Comparison of ENCODE assay signal across 10 cellular contexts in the genomic region with DNA sequence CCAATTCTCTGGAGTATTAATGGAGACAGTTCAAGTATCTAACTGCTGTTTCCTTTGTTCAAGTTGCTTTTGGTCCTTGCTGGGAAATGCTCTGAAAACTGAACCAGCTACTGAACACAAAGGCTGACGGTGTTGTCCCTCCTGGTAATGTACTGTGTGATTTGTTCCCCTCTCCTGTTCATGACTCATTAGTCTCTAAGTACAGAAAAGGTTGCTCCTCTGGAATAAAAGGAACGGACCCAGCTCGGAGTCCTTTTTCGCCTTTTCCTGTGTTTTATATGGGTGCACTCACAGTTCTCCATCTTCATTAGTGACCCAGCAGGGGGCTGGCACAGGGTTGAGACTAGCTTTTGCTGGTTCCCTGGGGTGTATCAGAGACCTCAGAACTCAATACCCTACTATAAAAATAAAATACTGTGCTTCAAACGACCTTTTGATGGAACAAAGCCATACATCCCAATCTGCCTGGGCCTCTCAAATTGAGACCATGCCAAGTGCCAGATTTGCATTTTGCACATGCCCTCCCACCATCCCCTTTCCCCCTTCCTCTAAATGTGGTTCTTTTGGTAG.
A peak's percentile ranks its signal among the peaks of the same experiment; 100 is the strongest.
DNase-seq lines count a peak whose midpoint lies in the region; ATAC-seq and TF ChIP-seq lines count a peak whose summit lies in the region.
"Had no signal": no experiment of that assay in that cellular context is flagged by ENCODE, and none has a peak within 500 bp of the region (broad histone marks: within the 10 kb centered on the region; RNA-seq: fewer than 3 reads in every experiment).

No MANE protein-coding gene starts in this region.

- no peaks in the 10 kb centered on the region for H3K27me3 ChIP-seq in OCI-LY1 (ENCODE audit: insufficient read depth, low read length)
- H3K27me3 ChIP-seq: cardiac muscle cell had no signal

- ATAC-seq in stimulated activated naive B cell treated with anti-CD40 and anti-IgM and Interleukin-4, amounts not matched to agents 10 μg/mL and 1 μg/mL and 100 μg/mL, for 72 hours (replicated peaks): peak; percentile 73 to 78
- ATAC-seq in natural killer cell: no peak

- H3K4me1 ChIP-seq in OCI-LY1 (ENCODE audit: insufficient read depth, low read length, severe bottlenecking): peaks cover 24% of the 10 kb centered on the region

- DNase-seq in fibroblast of villous mesenchyme (ENCODE audit: low read depth): peak; percentile 43
- no peak for DNase-seq in stimulated activated naive B cell treated with anti-CD40 and anti-IgM and Interleukin-4, amounts not matched to agents 10 μg/mL and 1 μg/mL and 100 μg/mL, for 72 hours
- no peak for DNase-seq in natural killer cell
- DNase-seq in NOMO-1 (lab: John Stamatoyannopoulos, UW; ENCODE audit: unreplicated experiment in 2 of 2): no peak
- no peak for DNase-seq in ureter (ENCODE audit: low spot score)
- DNase-seq: naive B cell had no signal

- peak; percentile 65; the same call in 1 of the 2 replicates for TF ChIP-seq EP300 in Ishikawa (IDR thresholded peaks at IDR 0.05; ENCODE audit: borderline replicate concordance)

- no peaks in the 10 kb centered on the region for H4K20me1 ChIP-seq in OCI-LY1 (ENCODE audit: insufficient read depth, low read length)

- H3K4me3 Mint-ChIP-seq in stimulated activated naive B cell treated with anti-CD40 and anti-IgM and Interleukin-4, amounts not matched to agents 10 μg/mL and 1 μg/mL and 100 μg/mL, for 72 hours: peak overlapping the region in 1 of 2 donors; percentile 41
- H3K4me3 Mint-ChIP-seq in natural killer cell: no peak overlapping the region

- H3K9me3 ChIP-seq in OCI-LY1 (ENCODE audit: low read length): no peaks in the 10 kb centered on the region

- peaks cover 13 to 26% of the 10 kb centered on the region in 2 donors for H3K4me1 Mint-ChIP-seq in stimulated activated naive B cell treated with anti-CD40 and anti-IgM and Interleukin-4, amounts not matched to agents 10 μg/mL and 1 μg/mL and 100 μg/mL, for 72 hours
- H3K4me1 Mint-ChIP-seq in natural killer cell: peaks cover 11 to 20% of the 10 kb centered on the region in 2 donors

- peak overlapping the region; percentile 46 for H3K9ac ChIP-seq in OCI-LY1 (ENCODE audit: low read length)

- H3K79me2 ChIP-seq in OCI-LY1 (ENCODE audit: insufficient read depth, low read length): no peaks in the 10 kb centered on the region

- H2AFZ ChIP-seq in OCI-LY1 (ENCODE audit: low read length): no peak overlapping the region

- H3K27ac ChIP-seq in OCI-LY1 (ENCODE audit: low read depth, low read length, poor library complexity, severe bottlenecking): peak overlapping the region; percentile 81
- H3K27ac ChIP-seq: cardiac muscle cell, HL-60 had no signal

- intact Hi-C loops in natural killer cell (cut with micrococcal nuclease): no loop called here

- TF ChIP-seq CTCF in OCI-LY1 (IDR thresholded peaks at IDR 0.05; ENCODE audit: low read length) (no peak), fibroblast of villous mesenchyme (IDR thresholded peaks at IDR 0.05; ENCODE audit: insufficient read depth, low read depth, low read length) (no peak), natural killer cell (IDR thresholded peaks at IDR 0.05) (no peak)

- no peak overlapping the region for H3K27ac Mint-ChIP-seq in stimulated activated naive B cell treated with anti-CD40 and anti-IgM and Interleukin-4, amounts not matched to agents 10 μg/mL and 1 μg/mL and 100 μg/mL, for 72 hours
- peak overlapping the region in 1 of 2 donors; percentile 29 for H3K27ac Mint-ChIP-seq in natural killer cell

- no peak for TF ChIP-seq RAD21 in Ishikawa (IDR thresholded peaks at IDR 0.05; ENCODE audit: low read depth)

- H3K27me3 Mint-ChIP-seq in stimulated activated naive B cell treated with anti-CD40 and anti-IgM and Interleukin-4, amounts not matched to agents 10 μg/mL and 1 μg/mL and 100 μg/mL, for 72 hours: no peaks in the 10 kb centered on the region
- H3K27me3 Mint-ChIP-seq in natural killer cell (ENCODE audit: low read depth in 2 of 2): no peaks in the 10 kb centered on the region
- H3K27me3 Mint-ChIP-seq: naive B cell had no signal

- H3F3A ChIP-seq in OCI-LY1 (ENCODE audit: insufficient read depth, low read length): no peaks in the 10 kb centered on the region

- peak overlapping the region; percentile 27 for H3K4me3 ChIP-seq in OCI-LY1 (ENCODE audit: low read depth, low read length, poor library complexity, severe bottlenecking)
- no peak overlapping the region for H3K4me3 ChIP-seq in fibroblast of villous mesenchyme (ENCODE audit: low read depth, low read length)
- H3K4me3 ChIP-seq: cardiac muscle cell had no signal

- peaks cover 3 to 7% of the 10 kb centered on the region in 2 donors for H3K36me3 Mint-ChIP-seq in stimulated activated naive B cell treated with anti-CD40 and anti-IgM and Interleukin-4, amounts not matched to agents 10 μg/mL and 1 μg/mL and 100 μg/mL, for 72 hours
- H3K36me3 Mint-ChIP-seq in natural killer cell: no peaks in the 10 kb centered on the region

- H3K36me3 ChIP-seq in OCI-LY1 (ENCODE audit: insufficient read depth, low read length): no peaks in the 10 kb centered on the region
- H3K36me3 ChIP-seq: cardiac muscle cell had no signal

- peak overlapping the region; percentile 69 for H3K4me2 ChIP-seq in OCI-LY1 (ENCODE audit: low read length)

- peaks cover 0 to 2% of the 10 kb centered on the region in 2 donors for H3K9me3 Mint-ChIP-seq in stimulated activated naive B cell treated with anti-CD40 and anti-IgM and Interleukin-4, amounts not matched to agents 10 μg/mL and 1 μg/mL and 100 μg/mL, for 72 hours
- no peaks in the 10 kb centered on the region for H3K9me3 Mint-ChIP-seq in natural killer cell

- no peaks in the 10 kb centered on the region for H3K9me2 ChIP-seq in OCI-LY1 (ENCODE audit: low read depth, low read length)

TF ChIP-seq in Ishikawa, 13 proteins besides CTCF, POLR2A, EP300 and RAD21:
- 0 out of 2 replicates have a peak, but pooled peaks have one; percentile 24 for TF ChIP-seq TEAD4 (IDR thresholded peaks at IDR 0.05)
- TF ChIP-seq NFIC (IDR thresholded peaks at IDR 0.05): peak; percentile 62
- TF ChIP-seq EGR1 (IDR thresholded peaks at IDR 0.05): no peak
- peak; percentile 77; the same call in 1 of the 2 replicates for TF ChIP-seq TCF12 (IDR thresholded peaks at IDR 0.05; ENCODE audit: low read depth)

Comparison
In these comparisons a context has a peak if more than half of its experiments do, and no peak if none do; other contexts are left out.
1. ATAC-seq: peak in stimulated activated naive B cell treated with anti-CD40 and anti-IgM and Interleukin-4, amounts not matched to agents 10 μg/mL and 1 μg/mL and 100 μg/mL, for 72 hours (2 of 2); none in natural killer cell (0 of 3).